Comparison of ENCODE assay signal across 15 cellular contexts in genomic region chr4:132124624-132124974, GRCh38.
"Had no signal": no experiment of that assay in that cellular context is flagged by ENCODE, and none has a peak within 500 bp of the region (broad histone marks: within the 10 kb centered on the region; RNA-seq: fewer than 3 reads in every experiment).

No MANE protein-coding gene starts in this region.

- DNase-seq: activated CD4-positive, alpha-beta T cell treated with anti-CD3 and anti-CD28 coated beads, Interleukin-2, amount 50 U/mL, for 1 hour; activated gamma-delta T cell treated with Interleukin-2 at 50 U/mL for 16 hours; activated T-cell treated with anti-CD3 and anti-CD28 coated beads, Interleukin-2, amount 50 U/mL, for 72 hours; dermis blood vessel endothelial cell; lower lobe of right lung; naive thymus-derived CD8-positive, alpha-beta T cell; stimulated activated CD4-positive, alpha-beta T cell treated with anti-CD3 and anti-CD28 coated beads, Interleukin-2, amount 100 ng/mL, for 24 hours; stimulated activated naive CD4-positive, alpha-beta T cell treated with Interleukin-2 at 50 U/mL for 16 hours; substantia nigra had no signal

- H3K4me3 ChIP-seq: cardiac muscle cell, lower lobe of right lung, prostate gland, right atrium auricular region, tibial nerve had no signal

- H3K4me1 Mint-ChIP-seq: naive thymus-derived CD8-positive, alpha-beta T cell had no signal

- H3K9me3 ChIP-seq: lower lobe of right lung, prostate gland, right atrium auricular region, tibial nerve had no signal

- H3K27ac Mint-ChIP-seq: activated naive CD4-positive, alpha-beta T cell treated with anti-CD3 and anti-CD28 coated beads, Interleukin-2, amount 50 U/mL, for 72 hours had no signal

- H3K36me3 ChIP-seq: cardiac muscle cell, lower lobe of right lung, prostate gland, right atrium auricular region, tibial nerve had no signal

- H3K27ac ChIP-seq: cardiac muscle cell, epithelial cell of prostate, lower lobe of right lung, prostate gland, right atrium auricular region, tibial nerve had no signal

- H3K27me3 ChIP-seq: cardiac muscle cell, right atrium auricular region, tibial nerve had no signal

- H3K4me1 ChIP-seq: lower lobe of right lung, prostate gland, right atrium auricular region, tibial nerve had no signal

- H3K36me3 Mint-ChIP-seq: naive thymus-derived CD8-positive, alpha-beta T cell had no signal

- ATAC-seq: activated T-cell treated with anti-CD3 and anti-CD28 coated beads, Interleukin-2, amount 50 U/mL, for 72 hours; lower lobe of right lung; naive thymus-derived CD8-positive, alpha-beta T cell had no signal
